ENCODE assay signal across 1 cellular context in genomic region chr19:35908977-35909683, GRCh38.
A peak's percentile ranks its signal among the peaks of the same experiment; 100 is the strongest.
TF ChIP-seq lines count a peak whose summit lies in the region.

No MANE protein-coding gene starts in this region.

TF ChIP-seq in GM12878, 131 proteins besides CTCF, POLR2A, EP300 and RAD21 (continued from another document and continues in another):
- TF ChIP-seq REST (IDR thresholded peaks at IDR 0.05; ENCODE audit: low read depth, low read length) (no peak), KAT2A (conservative IDR thresholded peaks at IDR 0.05; ENCODE audit: control insufficient read depth, low read depth, low read length) (no peak), RCOR1 (conservative IDR thresholded peaks at IDR 0.05; ENCODE audit: low read depth, low read length) (0 out of 2 replicates have a peak, but pooled peaks have one; percentile 28), MEF2B (IDR thresholded peaks at IDR 0.05; ENCODE audit: partially characterized antibody, poor library complexity, severe bottlenecking) (peak; percentile 89), CREB1 (IDR thresholded peaks at IDR 0.05; ENCODE audit: low read depth) (peak; percentile 90), RBBP5 (conservative IDR thresholded peaks at IDR 0.05) (no peak), SKIL (IDR thresholded peaks at IDR 0.05; ENCODE audit: low read depth, poor library complexity, severe bottlenecking) (no peak), SP1 (IDR thresholded peaks at IDR 0.05; ENCODE audit: low read depth, low read length) (peak; percentile 73), TCF3 (IDR thresholded peaks at IDR 0.05; ENCODE audit: borderline replicate concordance, insufficient read depth, low read depth, low read length) (peak; percentile 95), IKZF1 (conservative IDR thresholded peaks at IDR 0.05) (peak; percentile 100), WRNIP1 (IDR thresholded peaks at IDR 0.05; ENCODE audit: borderline replicate concordance, low read depth, low read length) (no peak), GATAD2B (conservative IDR thresholded peaks at IDR 0.05; ENCODE audit: low read depth) (peak; percentile 93), PAX8 (IDR thresholded peaks at IDR 0.05) (no peak), ATF7 (IDR thresholded peaks at IDR 0.05; ENCODE audit: low read depth) (peak; percentile 63), EED (IDR thresholded peaks at IDR 0.05; ENCODE audit: low read depth) (peak; percentile 99), ETV6 (conservative IDR thresholded peaks at IDR 0.05 in 1 of 2, IDR thresholded peaks at IDR 0.05 in 1 of 2; ENCODE audit: borderline replicate concordance in 1 of 2, low read depth in 1 of 2) (peak in 1 of 2 experiments; percentile 60; a peak in 2 of 4 replicates), ZNF207 (IDR thresholded peaks at IDR 0.05; ENCODE audit: borderline replicate concordance) (no peak), PML (IDR thresholded peaks at IDR 0.05; ENCODE audit: low read length) (no peak), MYB (IDR thresholded peaks at IDR 0.05; ENCODE audit: borderline replicate concordance, low read depth, low read length) (no peak), ZNF217 (IDR thresholded peaks at IDR 0.05) (peak; percentile 95), SIX5 (IDR thresholded peaks at IDR 0.05; ENCODE audit: low read depth, low read length, severe bottlenecking) (no peak), IRF4 (IDR thresholded peaks at IDR 0.05; ENCODE audit: low read depth, low read length) (peak; percentile 55; the same call in 1 of the 2 replicates), GABPA (IDR thresholded peaks at IDR 0.05; ENCODE audit: low read depth) (no peak), ZNF592 (IDR thresholded peaks at IDR 0.05) (no peak), LARP7 (IDR thresholded peaks at IDR 0.05) (no peak), SREBF1 (IDR thresholded peaks at IDR 0.05; ENCODE audit: low read length) (no peak), FOS (IDR thresholded peaks at IDR 0.05; ENCODE audit: borderline replicate concordance, extremely low read depth, insufficient read length) (no peak), CREM (IDR thresholded peaks at IDR 0.05; ENCODE audit: low read depth) (peak; percentile 92), SIN3A (IDR thresholded peaks at IDR 0.05; ENCODE audit: low read depth, low read length) (no peak), SMAD1 (IDR thresholded peaks at IDR 0.05; ENCODE audit: low read depth, partially characterized antibody) (no peak), JUND (IDR thresholded peaks at IDR 0.05; ENCODE audit: low read depth, low read length) (no peak), SREBF2 (IDR thresholded peaks at IDR 0.05; ENCODE audit: low read length) (no peak), ZNF384 (IDR thresholded peaks at IDR 0.05; ENCODE audit: borderline replicate concordance, low read depth, low read length) (no peak), MTA3 (IDR thresholded peaks at IDR 0.05; ENCODE audit: borderline replicate concordance, low read length) (no peak), SMC3 (IDR thresholded peaks at IDR 0.05; ENCODE audit: borderline replicate concordance, low read length) (no peak), CEBPB (IDR thresholded peaks at IDR 0.05; ENCODE audit: borderline replicate concordance in 1 of 2, low read depth in 2 of 2, low read length in 2 of 2) (no peak), SMARCA5 (IDR thresholded peaks at IDR 0.05) (peak; percentile 99), ZNF622 (IDR thresholded peaks at IDR 0.05) (no peak), ZNF687 (IDR thresholded peaks at IDR 0.05) (peak; percentile 65), CBX5 (IDR thresholded peaks at IDR 0.05; ENCODE audit: low read depth) (no peak), CBFB (IDR thresholded peaks at IDR 0.05; ENCODE audit: low read depth) (peak; percentile 48; the same call in 1 of the 2 replicates), HDGF (IDR thresholded peaks at IDR 0.05) (peak; percentile 74; the same call in 1 of the 2 replicates), TBL1XR1 (IDR thresholded peaks at IDR 0.05; ENCODE audit: low read depth, low read length) (peak; percentile 54; the same call in 1 of the 2 replicates), NR2C1 (IDR thresholded peaks at IDR 0.05) (no peak)
- TF ChIP-seq, protein P1, sequence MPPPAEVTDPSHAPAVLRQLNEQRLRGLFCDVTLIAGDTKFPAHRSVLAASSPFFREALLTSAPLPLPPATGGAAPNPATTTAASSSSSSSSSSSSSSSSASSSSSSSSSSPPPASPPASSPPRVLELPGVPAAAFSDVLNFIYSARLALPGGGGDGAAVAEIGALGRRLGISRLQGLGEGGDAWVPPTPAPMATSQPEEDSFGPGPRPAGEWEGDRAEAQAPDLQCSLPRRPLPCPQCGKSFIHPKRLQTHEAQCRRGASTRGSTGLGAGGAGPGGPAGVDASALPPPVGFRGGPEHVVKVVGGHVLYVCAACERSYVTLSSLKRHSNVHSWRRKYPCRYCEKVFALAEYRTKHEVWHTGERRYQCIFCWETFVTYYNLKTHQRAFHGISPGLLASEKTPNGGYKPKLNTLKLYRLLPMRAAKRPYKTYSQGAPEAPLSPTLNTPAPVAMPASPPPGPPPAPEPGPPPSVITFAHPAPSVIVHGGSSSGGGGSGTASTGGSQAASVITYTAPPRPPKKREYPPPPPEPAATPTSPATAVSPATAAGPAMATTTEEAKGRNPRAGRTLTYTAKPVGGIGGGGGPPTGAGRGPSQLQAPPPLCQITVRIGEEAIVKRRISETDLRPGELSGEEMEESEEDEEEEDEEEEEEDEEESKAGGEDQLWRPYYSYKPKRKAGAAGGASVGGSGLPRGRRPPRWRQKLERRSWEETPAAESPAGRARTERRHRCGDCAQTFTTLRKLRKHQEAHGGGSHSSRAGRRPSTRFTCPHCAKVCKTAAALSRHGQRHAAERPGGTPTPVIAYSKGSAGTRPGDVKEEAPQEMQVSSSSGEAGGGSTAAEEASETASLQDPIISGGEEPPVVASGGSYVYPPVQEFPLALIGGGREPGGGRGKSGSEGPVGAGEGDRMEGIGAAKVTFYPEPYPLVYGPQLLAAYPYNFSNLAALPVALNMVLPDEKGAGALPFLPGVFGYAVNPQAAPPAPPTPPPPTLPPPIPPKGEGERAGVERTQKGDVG (CRISPR knock-in tag; IDR thresholded peaks at IDR 0.05): no peak
- TF ChIP-seq, protein P2, sequence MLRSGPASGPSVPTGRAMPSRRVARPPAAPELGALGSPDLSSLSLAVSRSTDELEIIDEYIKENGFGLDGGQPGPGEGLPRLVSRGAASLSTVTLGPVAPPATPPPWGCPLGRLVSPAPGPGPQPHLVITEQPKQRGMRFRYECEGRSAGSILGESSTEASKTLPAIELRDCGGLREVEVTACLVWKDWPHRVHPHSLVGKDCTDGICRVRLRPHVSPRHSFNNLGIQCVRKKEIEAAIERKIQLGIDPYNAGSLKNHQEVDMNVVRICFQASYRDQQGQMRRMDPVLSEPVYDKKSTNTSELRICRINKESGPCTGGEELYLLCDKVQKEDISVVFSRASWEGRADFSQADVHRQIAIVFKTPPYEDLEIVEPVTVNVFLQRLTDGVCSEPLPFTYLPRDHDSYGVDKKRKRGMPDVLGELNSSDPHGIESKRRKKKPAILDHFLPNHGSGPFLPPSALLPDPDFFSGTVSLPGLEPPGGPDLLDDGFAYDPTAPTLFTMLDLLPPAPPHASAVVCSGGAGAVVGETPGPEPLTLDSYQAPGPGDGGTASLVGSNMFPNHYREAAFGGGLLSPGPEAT (IDR thresholded peaks at IDR 0.05; ENCODE audit: low read depth): peak; percentile 95
- TF ChIP-seq, protein P3, sequence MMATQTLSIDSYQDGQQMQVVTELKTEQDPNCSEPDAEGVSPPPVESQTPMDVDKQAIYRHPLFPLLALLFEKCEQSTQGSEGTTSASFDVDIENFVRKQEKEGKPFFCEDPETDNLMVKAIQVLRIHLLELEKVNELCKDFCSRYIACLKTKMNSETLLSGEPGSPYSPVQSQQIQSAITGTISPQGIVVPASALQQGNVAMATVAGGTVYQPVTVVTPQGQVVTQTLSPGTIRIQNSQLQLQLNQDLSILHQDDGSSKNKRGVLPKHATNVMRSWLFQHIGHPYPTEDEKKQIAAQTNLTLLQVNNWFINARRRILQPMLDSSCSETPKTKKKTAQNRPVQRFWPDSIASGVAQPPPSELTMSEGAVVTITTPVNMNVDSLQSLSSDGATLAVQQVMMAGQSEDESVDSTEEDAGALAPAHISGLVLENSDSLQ (IDR thresholded peaks at IDR 0.05): peak; percentile 9; the same call in 1 of the 2 replicates
